In genomic region chr4:141469392-141469791, GRCh38 we compare ENCODE assay signal across 17 cellular contexts.
DNase-seq lines count a peak whose midpoint lies in the region; ATAC-seq and TF ChIP-seq lines count a peak whose summit lies in the region.
"Had no signal": no experiment of that assay in that cellular context is flagged by ENCODE, and none has a peak within 500 bp of the region (broad histone marks: within the 10 kb centered on the region; RNA-seq: fewer than 3 reads in every experiment).

No MANE protein-coding gene starts in this region.

- H3K36me3 ChIP-seq in PC-3 (ENCODE audit: low read depth, low read length) = no peaks in the 10 kb centered on the region

- 0 out of 2 replicates have a peak, but pooled peaks cover 5% of the 10 kb centered on the region for H3K9me2 ChIP-seq in PC-3 (replicated peaks; ENCODE audit: low read length)

- no TSS peak for BruUV-seq in PC-3 (replicated peaks; lab: Mats Ljungman, UMichigan)

- H3K79me2 ChIP-seq in PC-3 (ENCODE audit: low read length) = no peaks in the 10 kb centered on the region

- H3K9me3 ChIP-seq in PC-3 (ENCODE audit: low read length) = no peaks in the 10 kb centered on the region
- H3K9me3 ChIP-seq: Caco-2 had no signal

- TF ChIP-seq CTCF in PC-3 (conservative IDR thresholded peaks at IDR 0.05; ENCODE audit: low read depth, low read length) = no peak

- no peaks in the 10 kb centered on the region for H3K4me1 ChIP-seq in PC-3 (ENCODE audit: insufficient read depth, low read length)
- H3K4me1 ChIP-seq: Caco-2 had no signal

- H3K4me3 Mint-ChIP-seq in activated T-helper 17 cell treated with anti-CD3 and anti-CD28 coated beads, Interleukin-2, amount 50 U/mL, for 72 hours = no peak overlapping the region
- H3K4me3 Mint-ChIP-seq: CD4-positive, alpha-beta T cell; GM23338; HFFc6 had no signal

- H2AFZ ChIP-seq in PC-3 (ENCODE audit: low read length) = no peak overlapping the region
- H2AFZ ChIP-seq: GM23338 had no signal

- H3K27me3 Mint-ChIP-seq in activated T-helper 17 cell treated with anti-CD3 and anti-CD28 coated beads, Interleukin-2, amount 50 U/mL, for 72 hours = no peaks in the 10 kb centered on the region

- no peaks in the 10 kb centered on the region for H3F3A ChIP-seq in PC-3 (ENCODE audit: low read length, unreplicated experiment)

- H3K9me3 Mint-ChIP-seq in activated T-helper 17 cell treated with anti-CD3 and anti-CD28 coated beads, Interleukin-2, amount 50 U/mL, for 72 hours = no peaks in the 10 kb centered on the region
- H3K9me3 Mint-ChIP-seq: CD4-positive, alpha-beta T cell; GM23338; HFFc6 had no signal

- ATAC-seq in PC-3 = peak; percentile 20; the same call in 1 of the 2 replicates
- no peak for ATAC-seq in activated T-helper 17 cell treated with anti-CD3 and anti-CD28 coated beads, Interleukin-2, amount 50 U/mL, for 72 hours (replicated peaks)
- ATAC-seq: GM23338, HCT116 had no signal

- no peak overlapping the region for H3K27ac ChIP-seq in PC-3 (ENCODE audit: low read length)
- H3K27ac ChIP-seq: C4-2B, HL-60 had no signal

- no peaks in the 10 kb centered on the region for H3K27me3 ChIP-seq in PC-3 (ENCODE audit: low read length)

- no peak overlapping the region for H3K4me3 ChIP-seq in PC-3 (ENCODE audit: low read length)
- H3K4me3 ChIP-seq: GM23338 had no signal

- intact Hi-C loops in PC-3 (cut with micrococcal nuclease) = no loop called here

- no peak overlapping the region for H3K27ac Mint-ChIP-seq in activated T-helper 17 cell treated with anti-CD3 and anti-CD28 coated beads, Interleukin-2, amount 50 U/mL, for 72 hours
- H3K27ac Mint-ChIP-seq: CD4-positive, alpha-beta T cell; GM23338; HFFc6 had no signal

- no peak overlapping the region for H3K9ac ChIP-seq in PC-3 (ENCODE audit: low read length)

- no peak overlapping the region for H3K4me2 ChIP-seq in PC-3 (ENCODE audit: low read length)
- H3K4me2 ChIP-seq: GM23338 had no signal

- POLR2A ChIA-PET in PC-3 (lab: Charles Lee; ENCODE audit: unreplicated experiment) = no interaction called here

- no peaks in the 10 kb centered on the region for H3K36me3 Mint-ChIP-seq in activated T-helper 17 cell treated with anti-CD3 and anti-CD28 coated beads, Interleukin-2, amount 50 U/mL, for 72 hours (ENCODE audit: low read depth)

- CTCF ChIA-PET in PC-3 (lab: Charles Lee) = no interaction called here

- H3K4me1 Mint-ChIP-seq in activated T-helper 17 cell treated with anti-CD3 and anti-CD28 coated beads, Interleukin-2, amount 50 U/mL, for 72 hours = no peaks in the 10 kb centered on the region
- H3K4me1 Mint-ChIP-seq: GM23338 had no signal

- DNase-seq in EH (ENCODE audit: low read depth) = peak; percentile 25
- DNase-seq in PC-3 = no peak
- peak; percentile 51 for DNase-seq in fibroblast of peridontal ligament (ENCODE audit: extremely low read depth)
- no peak for DNase-seq in NCI-H1436 (lab: John Stamatoyannopoulos, UW)
- no peak for DNase-seq in T-helper 1 cell
- no peak for DNase-seq in NCI-H2227 treated with DMSO at 0.1 percent for 48 hours (lab: John Stamatoyannopoulos, UW)
- DNase-seq: 8988T; Caco-2; CD4-positive, alpha-beta T cell; GDM1; H7; HFFc6 had no signal

- no peaks in the 10 kb centered on the region for H4K20me1 ChIP-seq in PC-3 (ENCODE audit: low read length)

Comparison
In these comparisons a context has a peak if more than half of its experiments do, and no peak if none do; other contexts are left out.
1. DNase-seq: peak in EH (single experiment) and fibroblast of peridontal ligament (single experiment); none in PC-3 (single experiment), NCI-H1436 (single experiment), T-helper 1 cell (0 of 5) and NCI-H2227 treated with DMSO at 0.1 percent for 48 hours (single experiment).